ENCODE assay signal across 30 cellular contexts in genomic region chr7:128954150-128954549, GRCh38. TPM values are rescaled to one million over a fixed set of nuclear protein-coding genes. Genes with fewer than 3 reads are reported as not detected.
DNase-seq lines count a peak whose midpoint lies in the region; ATAC-seq and TF ChIP-seq lines count a peak whose summit lies in the region.
"Had no signal": no experiment of that assay in that cellular context is flagged by ENCODE, and none has a peak within 500 bp of the region (broad histone marks: within the 10 kb centered on the region; RNA-seq: fewer than 3 reads in every experiment).

No MANE protein-coding gene starts in this region.

- no peak overlapping the region for H3K4me3 ChIP-seq in SU-DHL-6 (ENCODE audit: insufficient read depth, low read length, poor library complexity, severe bottlenecking)
- no peak overlapping the region for H3K4me3 ChIP-seq in esophagus muscularis mucosa
- no peak overlapping the region for H3K4me3 ChIP-seq in left lung
- H3K4me3 ChIP-seq: ascending aorta, cardiac muscle cell, colonic mucosa, right atrium auricular region, stomach had no signal

- TF ChIP-seq POLR2A in esophagus muscularis mucosa (IDR thresholded peaks at IDR 0.05; ENCODE audit: low read depth): no peak

- WGBS in esophagus muscularis mucosa: 87% methylated on average over 2 of the region's 2 CpGs

- H3K27me3 ChIP-seq in SU-DHL-6 (ENCODE audit: low read length) (no peaks in the 10 kb centered on the region), esophagus muscularis mucosa (no peaks in the 10 kb centered on the region), left lung (no peaks in the 10 kb centered on the region)
- H3K27me3 ChIP-seq: ascending aorta, cardiac muscle cell, colonic mucosa, right atrium auricular region, stomach had no signal

- H3K9me3 ChIP-seq in SU-DHL-6 (ENCODE audit: insufficient read depth, low read length) (no peaks in the 10 kb centered on the region), esophagus muscularis mucosa (no peaks in the 10 kb centered on the region), left lung (no peaks in the 10 kb centered on the region)
- H3K9me3 ChIP-seq: ascending aorta, colonic mucosa, right atrium auricular region, stomach had no signal

- no peak overlapping the region for H3K4me2 ChIP-seq in SU-DHL-6 (ENCODE audit: low read depth, low read length, poor library complexity, severe bottlenecking)

- no peaks in the 10 kb centered on the region for H3K27me3 Mint-ChIP-seq in activated CD8-positive, alpha-beta T cell treated with anti-CD3 and anti-CD28 coated beads for 36 hours
- H3K27me3 Mint-ChIP-seq in activated CD8-positive, alpha-beta T cell treated with anti-CD3 and anti-CD28 coated beads, Interleukin-2, amount 10 ng/mL, durations not matched to agents 7 days and 5 days (ENCODE audit: low read depth): no peaks in the 10 kb centered on the region
- no peaks in the 10 kb centered on the region for H3K27me3 Mint-ChIP-seq in nephron progenitor cell (ENCODE audit: low read depth, poor library complexity)
- no peaks in the 10 kb centered on the region for H3K27me3 Mint-ChIP-seq in naive thymus-derived CD8-positive, alpha-beta T cell
- H3K27me3 Mint-ChIP-seq: CD4-positive, alpha-beta T cell had no signal

- peaks cover 26% of the 10 kb centered on the region for H3K36me3 Mint-ChIP-seq in activated CD8-positive, alpha-beta T cell treated with anti-CD3 and anti-CD28 coated beads for 36 hours (ENCODE audit: low read depth)
- peaks cover 62% of the 10 kb centered on the region for H3K36me3 Mint-ChIP-seq in activated CD8-positive, alpha-beta T cell treated with anti-CD3 and anti-CD28 coated beads, Interleukin-2, amount 10 ng/mL, durations not matched to agents 7 days and 5 days (ENCODE audit: low read depth)
- peaks cover 62% of the 10 kb centered on the region for H3K36me3 Mint-ChIP-seq in nephron progenitor cell (ENCODE audit: low read depth)
- H3K36me3 Mint-ChIP-seq in naive thymus-derived CD8-positive, alpha-beta T cell: peaks cover 0 to 71% (median 8%) of the 10 kb centered on the region in 3 donors

- H4K20me1 ChIP-seq in SU-DHL-6 (ENCODE audit: low read depth, low read length): no peaks in the 10 kb centered on the region

- CTCF ChIA-PET in activated CD8-positive, alpha-beta T cell treated with anti-CD3 and anti-CD28 coated beads for 36 hours (lab: Charles Lee): interaction anchor here (1.7 kb wide), 1 partner anchor 138 kb away, joined by 6 read pairs; no protein-coding TSS in a partner anchor
- CTCF ChIA-PET in activated CD8-positive, alpha-beta T cell treated with anti-CD3 and anti-CD28 coated beads, Interleukin-2, amount 10 ng/mL, durations not matched to agents 7 days and 5 days (lab: Charles Lee): interaction anchor here (0.8 to 1.1 kb wide), 2 partner anchors 23 to 65 kb away, joined by 3 read pairs; no protein-coding TSS in a partner anchor

- H3K9me3 Mint-ChIP-seq in activated CD8-positive, alpha-beta T cell treated with anti-CD3 and anti-CD28 coated beads for 36 hours: no peaks in the 10 kb centered on the region
- no peaks in the 10 kb centered on the region for H3K9me3 Mint-ChIP-seq in activated CD8-positive, alpha-beta T cell treated with anti-CD3 and anti-CD28 coated beads, Interleukin-2, amount 10 ng/mL, durations not matched to agents 7 days and 5 days (ENCODE audit: insufficient read depth)
- H3K9me3 Mint-ChIP-seq in nephron progenitor cell: no peaks in the 10 kb centered on the region
- H3K9me3 Mint-ChIP-seq in naive thymus-derived CD8-positive, alpha-beta T cell: no peaks in the 10 kb centered on the region
- H3K9me3 Mint-ChIP-seq: CD4-positive, alpha-beta T cell had no signal

- 0 out of 2 replicates have a peak, but pooled peaks cover 5% of the 10 kb centered on the region for H3F3A ChIP-seq in SU-DHL-6 (ENCODE audit: insufficient read depth)

- peak overlapping the region; percentile 46 for H3K27ac Mint-ChIP-seq in activated CD8-positive, alpha-beta T cell treated with anti-CD3 and anti-CD28 coated beads for 36 hours
- no peak overlapping the region for H3K27ac Mint-ChIP-seq in activated CD8-positive, alpha-beta T cell treated with anti-CD3 and anti-CD28 coated beads, Interleukin-2, amount 10 ng/mL, durations not matched to agents 7 days and 5 days
- peak overlapping the region; percentile 67 for H3K27ac Mint-ChIP-seq in nephron progenitor cell
- H3K27ac Mint-ChIP-seq in naive thymus-derived CD8-positive, alpha-beta T cell: peak overlapping the region in 3 of 10 donors; percentile 22 to 48 (median 31)

- H3K4me1 ChIP-seq in esophagus muscularis mucosa: peaks cover 0 to 3% (median 0%) of the 10 kb centered on the region in 4 donors
- H3K4me1 ChIP-seq in left lung: peaks cover 0 to 3% of the 10 kb centered on the region in 2 donors
- H3K4me1 ChIP-seq: ascending aorta, colonic mucosa, right atrium auricular region, stomach had no signal

- H3K36me3 ChIP-seq in SU-DHL-6 (ENCODE audit: low read length) (peaks cover 14% of the 10 kb centered on the region; the same call in 1 of the 2 replicates), esophagus muscularis mucosa (peaks cover 8 to 82% (median 61%) of the 10 kb centered on the region in 4 donors), left lung (peaks cover 0 to 95% of the 10 kb centered on the region in 2 donors)
- H3K36me3 ChIP-seq: colonic mucosa had no signal

- no peak for TF ChIP-seq EP300 in esophagus muscularis mucosa (IDR thresholded peaks at IDR 0.05)

- POLR2A ChIA-PET in activated CD8-positive, alpha-beta T cell treated with anti-CD3 and anti-CD28 coated beads for 36 hours (lab: Charles Lee): no interaction called here
- POLR2A ChIA-PET in activated CD8-positive, alpha-beta T cell treated with anti-CD3 and anti-CD28 coated beads, Interleukin-2, amount 10 ng/mL, durations not matched to agents 7 days and 5 days (lab: Charles Lee): no interaction called here
- POLR2A ChIA-PET in naive thymus-derived CD8-positive, alpha-beta T cell (lab: Charles Lee): no interaction called here

- no peak overlapping the region for H3K9ac ChIP-seq in SU-DHL-6 (ENCODE audit: low read length)

- DNase-seq in activated CD8-positive, alpha-beta T cell treated with anti-CD3 and anti-CD28 coated beads for 36 hours: no peak
- no peak for DNase-seq in activated CD8-positive, alpha-beta T cell treated with anti-CD3 and anti-CD28 coated beads, Interleukin-2, amount 10 ng/mL, durations not matched to agents 7 days and 5 days
- DNase-seq in nephron progenitor cell (no peak), esophagus muscularis mucosa (ENCODE audit: extremely low spot score) (no peak), left lung (no peak)
- DNase-seq in naive thymus-derived CD8-positive, alpha-beta T cell: no peak
- DNase-seq: activated CD4-positive, alpha-beta T cell treated with anti-CD3 and anti-CD28 coated beads, Interleukin-2, amount 50 U/mL, for 1 hour; activated gamma-delta T cell; CD4-positive, alpha-beta T cell; colonic mucosa; effector memory CD4-positive, alpha-beta T cell; erythroblast; H7; Kasumi-1; mesendoderm; MV-4-11; NCI-H2107; posterior cingulate gyrus; small intestine; stomach; SW 1271; T-helper 9 cell; WERI-Rb-1 had no signal

- no peak for ATAC-seq in activated CD8-positive, alpha-beta T cell treated with anti-CD3 and anti-CD28 coated beads for 36 hours
- ATAC-seq in activated CD8-positive, alpha-beta T cell treated with anti-CD3 and anti-CD28 coated beads, Interleukin-2, amount 10 ng/mL, durations not matched to agents 7 days and 5 days: no peak
- ATAC-seq in HG02678 (IDR thresholded peaks at IDR 0.05; ENCODE audit: unreplicated experiment): peak; percentile 27
- no peak for ATAC-seq in naive thymus-derived CD8-positive, alpha-beta T cell
- ATAC-seq in left lung: no peak
- ATAC-seq: HepG2 had no signal

- no peak overlapping the region for H3K4me3 Mint-ChIP-seq in activated CD8-positive, alpha-beta T cell treated with anti-CD3 and anti-CD28 coated beads for 36 hours
- no peak overlapping the region for H3K4me3 Mint-ChIP-seq in activated CD8-positive, alpha-beta T cell treated with anti-CD3 and anti-CD28 coated beads, Interleukin-2, amount 10 ng/mL, durations not matched to agents 7 days and 5 days
- no peak overlapping the region for H3K4me3 Mint-ChIP-seq in nephron progenitor cell
- H3K4me3 Mint-ChIP-seq in naive thymus-derived CD8-positive, alpha-beta T cell: no peak overlapping the region
- H3K4me3 Mint-ChIP-seq: CD4-positive, alpha-beta T cell had no signal

- intact Hi-C loops in activated CD8-positive, alpha-beta T cell treated with anti-CD3 and anti-CD28 coated beads for 36 hours (cut with micrococcal nuclease): no loop called here
- intact Hi-C loops in esophagus muscularis mucosa (cut with DNase I): no loop called here
- intact Hi-C loops in left lung (cut with DNase I): no loop called here

- no peak for TF ChIP-seq CTCF in activated CD8-positive, alpha-beta T cell treated with anti-CD3 and anti-CD28 coated beads for 36 hours (IDR thresholded peaks at IDR 0.05)
- TF ChIP-seq CTCF in SU-DHL-6 (IDR thresholded peaks at IDR 0.05; ENCODE audit: insufficient read depth, low read length, poor library complexity, severe bottlenecking) (no peak), nephron progenitor cell (IDR thresholded peaks at IDR 0.05) (no peak), esophagus muscularis mucosa (IDR thresholded peaks at IDR 0.05) (no peak), left lung (IDR thresholded peaks at IDR 0.05) (no peak)

- H2AFZ ChIP-seq in SU-DHL-6 (ENCODE audit: low read depth, low read length, severe bottlenecking): no peak overlapping the region

- peaks cover 8% of the 10 kb centered on the region for H3K4me1 Mint-ChIP-seq in activated CD8-positive, alpha-beta T cell treated with anti-CD3 and anti-CD28 coated beads for 36 hours (ENCODE audit: low read depth)
- peaks cover 7% of the 10 kb centered on the region for H3K4me1 Mint-ChIP-seq in activated CD8-positive, alpha-beta T cell treated with anti-CD3 and anti-CD28 coated beads, Interleukin-2, amount 10 ng/mL, durations not matched to agents 7 days and 5 days (ENCODE audit: low read depth)
- peaks cover 12% of the 10 kb centered on the region for H3K4me1 Mint-ChIP-seq in nephron progenitor cell
- peaks cover 0 to 8% (median under 1%) of the 10 kb centered on the region in 4 donors for H3K4me1 Mint-ChIP-seq in naive thymus-derived CD8-positive, alpha-beta T cell

- H3K79me2 ChIP-seq in SU-DHL-6 (ENCODE audit: insufficient read depth, low read length): no peaks in the 10 kb centered on the region

- H3K9me2 ChIP-seq in SU-DHL-6 (replicated peaks; ENCODE audit: insufficient read depth, low read length): no peaks in the 10 kb centered on the region

- H3K27ac ChIP-seq in SU-DHL-6 (ENCODE audit: low read depth, low read length) (peak overlapping the region; percentile 29; the same call in 1 of the 2 replicates), esophagus muscularis mucosa (replicated peaks in 1 of 4) (no peak overlapping the region), left lung (no peak overlapping the region)
- H3K27ac ChIP-seq: ascending aorta, cardiac muscle cell, colonic mucosa, right atrium auricular region, stomach, WERI-Rb-1 had no signal

RNA-seq across cellular contexts. Expression of gene IRF5, which starts 16.4 kb away (rescaled TPM):
- total RNA-seq in activated CD8-positive, alpha-beta T cell treated with anti-CD3 and anti-CD28 coated beads for 36 hours: 1 to 10 TPM; 6.5 to 7.7 TPM
- total RNA-seq in activated CD8-positive, alpha-beta T cell treated with anti-CD3 and anti-CD28 coated beads, Interleukin-2, amount 10 ng/mL, durations not matched to agents 7 days and 5 days: 1 to 10 TPM; 7.4 to 8.0 TPM
- total RNA-seq in naive thymus-derived CD8-positive, alpha-beta T cell: 1 to 10 TPM; 2.3 to 3.0 TPM
- under 1 TPM; 0.20 to 0.42 (median 0.40) TPM for polyA plus RNA-seq in naive thymus-derived CD8-positive, alpha-beta T cell
- 10 to 100 TPM in 1 of 4 donors, 1 to 10 TPM in 3; 7.6 to 14.5 (median 8.6) TPM for total RNA-seq in esophagus muscularis mucosa
- total RNA-seq in left lung: 10 to 100 TPM; 18.2 to 35.5 TPM
- total RNA-seq: ascending aorta, cardiac muscle cell, RPMI7951 had no signal
- polyA plus RNA-seq: cardiac muscle cell had no signal

RNA-seq across cellular contexts. Expression of gene KCP, which starts 43.6 kb away (rescaled TPM):
- total RNA-seq in activated CD8-positive, alpha-beta T cell treated with anti-CD3 and anti-CD28 coated beads for 36 hours: not detected
- total RNA-seq in activated CD8-positive, alpha-beta T cell treated with anti-CD3 and anti-CD28 coated beads, Interleukin-2, amount 10 ng/mL, durations not matched to agents 7 days and 5 days: under 1 TPM in 1 of 2 experiments, not detected in 1; 0.21 TPM
- under 1 TPM; 0.29 to 0.33 TPM for total RNA-seq in naive thymus-derived CD8-positive, alpha-beta T cell
- not detected for polyA plus RNA-seq in naive thymus-derived CD8-positive, alpha-beta T cell
- under 1 TPM in 3 of 4 donors, not detected in 1; 0.13 to 0.66 (median 0.29) TPM for total RNA-seq in esophagus muscularis mucosa
- total RNA-seq in left lung: 1 to 10 TPM; 1.5 to 1.7 TPM
- total RNA-seq: right atrium auricular region, RPMI7951 had no signal
